In genomic region chr16:81458149-81458669, GRCh38 we compare ENCODE assay signal across 1 cellular context.
TF ChIP-seq lines count a peak whose summit lies in the region.

No MANE protein-coding gene starts in this region.

TF ChIP-seq in GM23338, 12 proteins besides CTCF, POLR2A, EP300 and RAD21 (continued from another document):
- no peak for TF ChIP-seq REST (IDR thresholded peaks at IDR 0.05; ENCODE audit: unreplicated experiment)
- TF ChIP-seq, protein P1, sequence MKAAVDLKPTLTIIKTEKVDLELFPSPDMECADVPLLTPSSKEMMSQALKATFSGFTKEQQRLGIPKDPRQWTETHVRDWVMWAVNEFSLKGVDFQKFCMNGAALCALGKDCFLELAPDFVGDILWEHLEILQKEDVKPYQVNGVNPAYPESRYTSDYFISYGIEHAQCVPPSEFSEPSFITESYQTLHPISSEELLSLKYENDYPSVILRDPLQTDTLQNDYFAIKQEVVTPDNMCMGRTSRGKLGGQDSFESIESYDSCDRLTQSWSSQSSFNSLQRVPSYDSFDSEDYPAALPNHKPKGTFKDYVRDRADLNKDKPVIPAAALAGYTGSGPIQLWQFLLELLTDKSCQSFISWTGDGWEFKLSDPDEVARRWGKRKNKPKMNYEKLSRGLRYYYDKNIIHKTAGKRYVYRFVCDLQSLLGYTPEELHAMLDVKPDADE (IDR thresholded peaks at IDR 0.05): no peak
- TF ChIP-seq POLR2AphosphoS5 (IDR thresholded peaks at IDR 0.05; ENCODE audit: low read depth): no peak
- TF ChIP-seq EZH2phosphoT487 (IDR thresholded peaks at IDR 0.05; ENCODE audit: unreplicated experiment): no peak
- no peak for TF ChIP-seq NANOG (IDR thresholded peaks at IDR 0.05; ENCODE audit: borderline replicate concordance)
- no peak for TF ChIP-seq ZNF462 (CRISPR knock-in tag; IDR thresholded peaks at IDR 0.05)
